31 cellular contexts compared by ENCODE assay signal in the genomic region with DNA sequence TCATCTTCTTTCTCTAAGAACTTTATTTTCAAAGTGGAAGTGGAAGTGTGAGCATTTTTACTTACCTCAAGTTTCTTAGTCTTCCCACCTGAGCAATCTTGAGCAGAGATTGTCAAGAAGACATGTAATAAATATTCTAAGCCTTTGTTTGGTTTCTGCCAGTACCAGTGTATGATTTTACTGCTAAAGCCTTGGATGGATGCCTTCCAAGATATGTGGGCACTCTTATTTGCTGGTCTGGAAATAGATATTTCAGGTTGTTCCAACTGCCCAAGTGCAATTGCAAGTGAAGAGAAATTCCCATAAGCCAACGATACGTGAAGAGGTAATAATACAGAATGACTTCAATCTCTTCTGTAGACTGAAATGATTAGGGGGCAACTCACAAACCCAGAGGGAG.
"Had no signal": no experiment of that assay in that cellular context is flagged by ENCODE, and none has a peak within 500 bp of the region (broad histone marks: within the 10 kb centered on the region; RNA-seq: fewer than 3 reads in every experiment).

No MANE protein-coding gene starts in this region.

- H3K27me3 ChIP-seq: brain microvascular endothelial cell, heart left ventricle had no signal

- ATAC-seq: activated CD8-positive, alpha-beta T cell treated with anti-CD3 and anti-CD28 coated beads for 36 hours; activated T-cell treated with anti-CD3 and anti-CD28 coated beads, Interleukin-2, amount 50 U/mL, for 4 hours; activated T-helper 17 cell treated with anti-CD3 and anti-CD28 coated beads, Interleukin-2, amount 50 U/mL, for 72 hours; esophagus mucosa; heart left ventricle had no signal

- H3K27ac Mint-ChIP-seq: activated CD8-positive, alpha-beta T cell treated with anti-CD3 and anti-CD28 coated beads for 36 hours; activated naive CD8-positive, alpha-beta T cell; activated T-helper 17 cell treated with anti-CD3 and anti-CD28 coated beads, Interleukin-2, amount 50 U/mL, for 72 hours; dendritic cell treated with granulocyte-macrophage colony-stimulating factor and Interleukin-4, amounts not matched to agents 40 ng/mL and 50 ng/mL, for 4 days; endodermal cell; WTC11 had no signal

- H3K4me1 ChIP-seq: heart left ventricle had no signal

- FAIRE-seq: astrocyte, bronchial epithelial cell, frontal cortex had no signal

- DNase-seq: activated CD4-positive, alpha-beta T cell treated with anti-CD3 and anti-CD28 coated beads for 1 hour; activated CD4-positive, alpha-beta T cell treated with anti-CD3 and anti-CD28 coated beads for 48 hours; activated CD4-positive, alpha-beta T cell treated with anti-CD3 and anti-CD28 coated beads, Interleukin-2, amount 50 U/mL, for 1 hour; activated CD4-positive, alpha-beta T cell treated with anti-CD3 and anti-CD28 coated beads, Interleukin-2, amount 50 U/mL, for 48 hours; activated CD8-positive, alpha-beta memory T cell treated with anti-CD3 and anti-CD28 coated beads for 24 hours; activated CD8-positive, alpha-beta T cell treated with anti-CD3 and anti-CD28 coated beads for 36 hours; activated effector memory CD4-positive, alpha-beta T cell treated with Interleukin-2 at 50 U/mL for 16 hours; activated gamma-delta T cell treated with Interleukin-2 at 50 U/mL for 16 hours; activated naive CD4-positive, alpha-beta T cell treated with anti-CD3 and anti-CD28 coated beads, Interleukin-2, amount 50 U/mL, for 16 hours; activated naive CD4-positive, alpha-beta T cell treated with Interleukin-2 at 50 U/mL for 16 hours; activated T-cell treated with anti-CD3 and anti-CD28 coated beads, Interleukin-2, amount 50 U/mL, for 4 hours; amniotic stem cell; anterior cingulate cortex; brain microvascular endothelial cell; dorsolateral prefrontal cortex; effector memory CD4-positive, alpha-beta T cell; endodermal cell; foreskin fibroblast; glutamatergic neuron; heart left ventricle; T-helper 2 cell had no signal

- H3K4me3 ChIP-seq: coronary artery, dorsolateral prefrontal cortex, heart left ventricle had no signal

- H3K4me1 Mint-ChIP-seq: activated T-helper 17 cell treated with anti-CD3 and anti-CD28 coated beads, Interleukin-2, amount 50 U/mL, for 72 hours; central memory CD8-positive, alpha-beta T cell; endodermal cell; WTC11 had no signal

- H3K9me3 ChIP-seq: heart left ventricle had no signal

- H3K36me3 ChIP-seq: brain microvascular endothelial cell, heart left ventricle had no signal

- H3K36me3 Mint-ChIP-seq: activated naive CD8-positive, alpha-beta T cell; WTC11 had no signal

- H3K27ac ChIP-seq: brain microvascular endothelial cell, coronary artery, dorsolateral prefrontal cortex, heart left ventricle had no signal

- H3K27me3 Mint-ChIP-seq: activated CD8-positive, alpha-beta T cell treated with anti-CD3 and anti-CD28 coated beads for 36 hours; activated naive CD8-positive, alpha-beta T cell; activated T-helper 17 cell treated with anti-CD3 and anti-CD28 coated beads, Interleukin-2, amount 50 U/mL, for 72 hours; central memory CD8-positive, alpha-beta T cell; dendritic cell treated with granulocyte-macrophage colony-stimulating factor and Interleukin-4, amounts not matched to agents 40 ng/mL and 50 ng/mL, for 4 days had no signal

- H3K9me3 Mint-ChIP-seq: activated CD8-positive, alpha-beta T cell treated with anti-CD3 and anti-CD28 coated beads for 36 hours; activated T-cell treated with anti-CD3 and anti-CD28 coated beads, Interleukin-2, amount 50 U/mL, for 4 hours; activated T-helper 17 cell treated with anti-CD3 and anti-CD28 coated beads, Interleukin-2, amount 50 U/mL, for 72 hours; central memory CD8-positive, alpha-beta T cell; dendritic cell treated with granulocyte-macrophage colony-stimulating factor and Interleukin-4, amounts not matched to agents 40 ng/mL and 50 ng/mL, for 4 days; endodermal cell; WTC11 had no signal

- H3K4me3 Mint-ChIP-seq: activated CD8-positive, alpha-beta T cell treated with anti-CD3 and anti-CD28 coated beads for 36 hours; activated naive CD8-positive, alpha-beta T cell; activated T-cell treated with anti-CD3 and anti-CD28 coated beads, Interleukin-2, amount 50 U/mL, for 4 hours; activated T-helper 17 cell treated with anti-CD3 and anti-CD28 coated beads, Interleukin-2, amount 50 U/mL, for 72 hours; central memory CD8-positive, alpha-beta T cell; dendritic cell treated with granulocyte-macrophage colony-stimulating factor and Interleukin-4, amounts not matched to agents 40 ng/mL and 50 ng/mL, for 4 days; endodermal cell; WTC11 had no signal
